ENCODE assay signal across 22 cellular contexts in genomic region chr2:157938556-157938955, GRCh38.
DNase-seq lines count a peak whose midpoint lies in the region; ATAC-seq and TF ChIP-seq lines count a peak whose summit lies in the region.
"Had no signal": no experiment of that assay in that cellular context is flagged by ENCODE, and none has a peak within 500 bp of the region (broad histone marks: within the 10 kb centered on the region; RNA-seq: fewer than 3 reads in every experiment).

No MANE protein-coding gene starts in this region.

- no peak for TF ChIP-seq CTCF in foreskin keratinocyte (conservative IDR thresholded peaks at IDR 0.05)

- DNase-seq in LHCN-M2 (ENCODE audit: low read depth) (peak; percentile 9), amniotic epithelial cell (ENCODE audit: low read depth) (peak; percentile 7), foreskin keratinocyte (peak in 1 of 2 donors; percentile 17), NCI-H446 (lab: John Stamatoyannopoulos, UW) (no peak), NCI-H1417 (lab: John Stamatoyannopoulos, UW) (no peak), activated gamma-delta T cell treated with Interleukin-2 at 50 U/mL for 16 hours (no peak)
- DNase-seq: anterior cingulate cortex, C1 segment of cervical spinal cord, cerebellar nuclear complex, foreskin melanocyte, HFFc6, NCI-H1694, NCI-H2171 treated with DMSO at 0.1 percent for 48 hours, NCI-H526 treated with DMSO at 0.1 percent for 48 hours, RPMI8226 had no signal

- no peaks in the 10 kb centered on the region for H3K36me3 ChIP-seq in mucosa of stomach (ENCODE audit: control insufficient read depth, insufficient read depth, low read length)
- H3K36me3 ChIP-seq: tibial nerve had no signal

- peaks cover 8% of the 10 kb centered on the region for H3K4me1 ChIP-seq in foreskin keratinocyte
- peaks cover 27% of the 10 kb centered on the region for H3K4me1 ChIP-seq in mucosa of stomach (ENCODE audit: control insufficient read depth, insufficient read depth, low read length)
- H3K4me1 ChIP-seq: tibial nerve had no signal

- peak overlapping the region; percentile 7 for H3K9ac ChIP-seq in mucosa of stomach (ENCODE audit: low read length)
- H3K9ac ChIP-seq: KMS-11 had no signal

- H3K27me3 ChIP-seq in foreskin keratinocyte (no peaks in the 10 kb centered on the region), mucosa of stomach (ENCODE audit: control insufficient read depth, insufficient read depth, low read length) (no peaks in the 10 kb centered on the region)
- H3K27me3 ChIP-seq: tibial nerve had no signal

- H3K27ac ChIP-seq in foreskin keratinocyte = peak overlapping the region; percentile 32
- H3K27ac ChIP-seq: epithelial cell of prostate, KMS-11, SK-N-MC, tibial nerve had no signal

- ATAC-seq in foreskin keratinocyte (no peak), GM21390 (IDR thresholded peaks at IDR 0.05; ENCODE audit: unreplicated experiment) (no peak)

- H3K4me3 ChIP-seq in mucosa of stomach (ENCODE audit: low read length) = no peak overlapping the region
- H3K4me3 ChIP-seq: lung, SK-N-MC, tibial nerve had no signal

- no peaks in the 10 kb centered on the region for H3K9me3 ChIP-seq in mucosa of stomach (ENCODE audit: control insufficient read depth, low read length)
- H3K9me3 ChIP-seq: tibial nerve had no signal

Comparison
In these comparisons a context has a peak if more than half of its experiments do, and no peak if none do; other contexts are left out.
1. DNase-seq: peak in LHCN-M2 (single experiment) and amniotic epithelial cell (single experiment); none in NCI-H446 (0 of 2), NCI-H1417 (0 of 3) and activated gamma-delta T cell treated with Interleukin-2 at 50 U/mL for 16 hours (single experiment).